ENCODE assay signal across 20 cellular contexts in genomic region chr6:70150521-70150920, GRCh38.
"Had no signal": no experiment of that assay in that cellular context is flagged by ENCODE, and none has a peak within 500 bp of the region (broad histone marks: within the 10 kb centered on the region; RNA-seq: fewer than 3 reads in every experiment).

No MANE protein-coding gene starts in this region.

- H3K4me3 ChIP-seq: esophagus squamous epithelium, heart left ventricle, skin epidermis, transverse colon had no signal

- H3K9ac ChIP-seq: parathyroid adenoma had no signal

- H3K79me2 ChIP-seq: parathyroid adenoma had no signal

- ATAC-seq: activated CD4-positive, alpha-beta T cell treated with anti-CD3 and anti-CD28 coated beads for 36 hours; heart left ventricle; left cardiac atrium; right cardiac atrium; stimulated activated effector memory CD8-positive, alpha-beta T cell treated with anti-CD3 and anti-CD28 coated beads, Interleukin-12 subunit alpha, Interleukin-12 subunit beta, amount 100 ng/mL, for 72 hours; stimulated activated naive CD8-positive, alpha-beta T cell treated with anti-CD3 and anti-CD28 coated beads, Interleukin-15, amount 100 ng/mL, for 72 hours had no signal

- H3K27ac ChIP-seq: esophagus squamous epithelium, heart left ventricle, parathyroid adenoma, skin epidermis, transverse colon had no signal

- H3K4me1 ChIP-seq: esophagus squamous epithelium, heart left ventricle, parathyroid adenoma, transverse colon had no signal

- DNase-seq: activated B cell treated with CpG ODN at 0.5 μM for 24 hours; activated CD4-positive, alpha-beta T cell treated with anti-CD3 and anti-CD28 coated beads for 36 hours; activated CD4-positive, alpha-beta T cell treated with anti-CD3 and anti-CD28 coated beads, Interleukin-2, amount 50 U/mL, for 4 hours; activated naive CD4-positive, alpha-beta T cell treated with anti-CD3 and anti-CD28 coated beads, Interleukin-2, amount 10 ng/mL, durations not matched to agents 7 days and 5 days; activated T-cell treated with anti-CD3 and anti-CD28 coated beads, Interleukin-2, amount 50 U/mL, for 48 hours; cerebellar nuclear complex; cortex of kidney; endodermal cell; esophagus squamous epithelium; heart left ventricle; islet precursor cell; left cardiac atrium; nephron progenitor cell; right cardiac atrium; stimulated activated CD4-positive, alpha-beta T cell treated with anti-CD3 and anti-CD28 coated beads, Interleukin-2, amount 100 ng/mL, for 24 hours; stimulated activated naive CD8-positive, alpha-beta T cell treated with anti-CD3 and anti-CD28 coated beads, Interleukin-15, amount 100 ng/mL, for 72 hours; transverse colon had no signal

- H3K9me3 ChIP-seq: esophagus squamous epithelium, heart left ventricle, transverse colon had no signal

- H3K36me3 ChIP-seq: esophagus squamous epithelium, heart left ventricle, transverse colon had no signal

- H3K27me3 ChIP-seq: esophagus squamous epithelium, heart left ventricle, transverse colon had no signal

- H2AFZ ChIP-seq: parathyroid adenoma had no signal
